8 cellular contexts compared by ENCODE assay signal in genomic region chr6:31157543-31158139, GRCh38. TPM values are rescaled to one million over a fixed set of nuclear protein-coding genes. Genes with fewer than 3 reads are reported as not detected.
DNase-seq lines count a peak whose midpoint lies in the region; ATAC-seq lines count a peak whose summit lies in the region.

TSS of gene CCHCR1 (minus strand) at chr6:31157802. CDS start at chr6:31157600, 202 bp downstream.

- H3K27me3 ChIP-seq in Karpas-422 (ENCODE audit: low read length) = no peaks in the 10 kb centered on the region
- H3K27me3 ChIP-seq in aorta (ENCODE audit: control insufficient read depth in 1 of 2, insufficient read depth in 2 of 2, low read length in 1 of 2) = no peaks in the 10 kb centered on the region

- peaks cover 3% of the 10 kb centered on the region; the same call in 1 of the 2 replicates for H3K36me3 ChIP-seq in Karpas-422 (ENCODE audit: insufficient read depth, low read length)
- H3K36me3 ChIP-seq in aorta (ENCODE audit: control insufficient read depth in 1 of 2, insufficient read depth in 2 of 2, low read length in 1 of 2) = no peaks in the 10 kb centered on the region

- 3 to 5% methylated on average over 14 of the region's 14 CpGs for WGBS in aorta, 2 donors

- H3K27ac ChIP-seq in Karpas-422 (ENCODE audit: low read length) (peak within 1 kb of the TSS; percentile 35; the same call in 1 of the 2 replicates), aorta (ENCODE audit: low read depth in 1 of 2, low read length in 2 of 2) (peak within 1 kb of the TSS in 1 of 2 donors; percentile 41)

- intact Hi-C loops in aorta (cut with DNase I) = no loop called here

- H2AFZ ChIP-seq in Karpas-422 (ENCODE audit: low read length) = peak within 1 kb of the TSS; percentile 97

- ATAC-seq in aorta (ENCODE audit: low FRiP score) = no peak
- no peak for ATAC-seq in HG03354 (IDR thresholded peaks at IDR 0.05; ENCODE audit: poor library complexity, severe bottlenecking, unreplicated experiment)

- H4K20me1 ChIP-seq in Karpas-422 (ENCODE audit: insufficient read depth, low read depth, low read length) = peaks cover 6% of the 10 kb centered on the region

- peaks cover 11% of the 10 kb centered on the region; the same call in 1 of the 2 replicates for H3K79me2 ChIP-seq in Karpas-422 (ENCODE audit: low read length)

- H3K4me2 ChIP-seq in Karpas-422 (ENCODE audit: low read depth, low read length, poor library complexity, severe bottlenecking) = peak within 1 kb of the TSS; percentile 91

- H3K9ac ChIP-seq in Karpas-422 (ENCODE audit: low read length) = peak within 1 kb of the TSS; percentile 93

- H3K9me2 ChIP-seq in Karpas-422 (replicated peaks; ENCODE audit: insufficient read depth, low read length) = no peaks in the 10 kb centered on the region

- H3K4me1 ChIP-seq in Karpas-422 (ENCODE audit: low read length) (peaks cover 26% of the 10 kb centered on the region), aorta (ENCODE audit: control insufficient read depth in 1 of 2, insufficient read depth in 2 of 2, low read length in 2 of 2) (no peaks in the 10 kb centered on the region)

- DNase-seq in ELR (ENCODE audit: low read depth) (peak; percentile 15), Karpas-422 (peak; percentile 44), dermis blood vessel endothelial cell (peak; percentile 12), midbrain (lab: John Stamatoyannopoulos, UW) (peak; percentile 9), aorta (no peak), COR-L47 (lab: John Stamatoyannopoulos, UW) (no peak)
- no peak for DNase-seq in activated CD4-positive, CD25-positive, alpha-beta regulatory T cell treated with anti-CD3 and anti-CD28 coated beads, Interleukin-2, amount 50 U/mL, for 72 hours

- no peaks in the 10 kb centered on the region for H3K9me3 ChIP-seq in Karpas-422 (ENCODE audit: low read length)
- no peaks in the 10 kb centered on the region for H3K9me3 ChIP-seq in aorta (ENCODE audit: control insufficient read depth, low read length)

- H3K4me3 ChIP-seq in Karpas-422 (ENCODE audit: low read length) = peak within 1 kb of the TSS; percentile 70
- peak within 1 kb of the TSS; percentile 59 to 61 for H3K4me3 ChIP-seq in aorta (ENCODE audit: low read length in 2 of 2)

RNA-seq across cellular contexts. Expression of gene CCHCR1, which starts in this region (rescaled TPM):
- total RNA-seq in Karpas-422 (2014; rRNA removed; shearing (Covaris generic); ENCODE audit: low replicate concordance) = 21.3 and 23.1 TPM in 2 replicates
- total RNA-seq in dermis blood vessel endothelial cell (12.3 and 18.1 TPM in 2 replicates), aorta (10 to 100 TPM; 13.7 to 23.2 TPM)
- polyA plus RNA-seq in aorta = 10 to 100 TPM in 1 of 2 donors, 1 to 10 TPM in 1; 7.0 to 21.3 TPM

Comparison
In these comparisons a context has a peak if more than half of its experiments do, and no peak if none do; other contexts are left out.
1. DNase-seq: peak in ELR (single experiment), Karpas-422 (single experiment), dermis blood vessel endothelial cell (single experiment) and midbrain (single experiment); none in aorta (0 of 2), COR-L47 (single experiment) and activated CD4-positive, CD25-positive, alpha-beta regulatory T cell treated with anti-CD3 and anti-CD28 coated beads, Interleukin-2, amount 50 U/mL, for 72 hours (single experiment).